ENCODE assay signal across 28 cellular contexts in genomic region chr7:47830015-47830414, GRCh38.
"Had no signal": no experiment of that assay in that cellular context is flagged by ENCODE, and none has a peak within 500 bp of the region (broad histone marks: within the 10 kb centered on the region; RNA-seq: fewer than 3 reads in every experiment).

No MANE protein-coding gene starts in this region.

- H3K9me3 Mint-ChIP-seq: central memory CD8-positive, alpha-beta T cell; dendritic cell treated with granulocyte-macrophage colony-stimulating factor and Interleukin-4, amounts not matched to agents 40 ng/mL and 50 ng/mL, for 4 days; memory B cell; naive B cell; natural killer cell treated with Interleukin-12 subunit alpha and Interleukin-12 subunit beta and Interleukin-15 and Interleukin-18, amount 100 ng/mL, for 72 hours; neural crest cell; stimulated activated naive B cell treated with anti-CD40 and anti-IgM and Interleukin-4, amounts not matched to agents 10 μg/mL and 1 μg/mL and 100 μg/mL, for 72 hours; stimulated activated naive CD8-positive, alpha-beta T cell treated with anti-CD3 and anti-CD28 coated beads, Interleukin-15, Interleukin-2, amounts not matched to agents 100 ng/mL and 50 ng/mL, for 24 hours had no signal

- H2AFZ ChIP-seq: parathyroid adenoma had no signal

- H3K4me1 ChIP-seq: colonic mucosa, esophagus squamous epithelium, parathyroid adenoma had no signal

- H3K9ac ChIP-seq: parathyroid adenoma had no signal

- H3K27me3 ChIP-seq: colonic mucosa, esophagus squamous epithelium, heart right ventricle, neutrophil, suprapubic skin had no signal

- H3K27ac ChIP-seq: colonic mucosa, esophagus squamous epithelium, heart right ventricle, neutrophil, parathyroid adenoma, suprapubic skin had no signal

- H3K36me3 ChIP-seq: colonic mucosa, esophagus squamous epithelium, neutrophil, suprapubic skin had no signal

- ATAC-seq: heart right ventricle; left cardiac atrium; left ventricle myocardium superior; natural killer cell treated with Interleukin-12 subunit alpha and Interleukin-12 subunit beta and Interleukin-15 and Interleukin-18, amount 100 ng/mL, for 72 hours; right cardiac atrium; stimulated activated naive B cell treated with anti-CD40 and anti-IgM and Interleukin-4, amounts not matched to agents 10 μg/mL and 1 μg/mL and 100 μg/mL, for 72 hours had no signal

- DNase-seq: colonic mucosa; effector memory CD4-positive, alpha-beta T cell; erythroblast; esophagus squamous epithelium; foreskin melanocyte; glutamatergic neuron; heart right ventricle; hippocampal formation; left cardiac atrium; left ventricle myocardium superior; naive B cell; small intestine; stimulated activated CD4-positive, alpha-beta T cell treated with anti-CD3 and anti-CD28 coated beads, Interleukin-15, amount 100 ng/mL, for 24 hours; stimulated activated CD4-positive, alpha-beta T cell treated with anti-CD3 and anti-CD28 coated beads, Interleukin-2, amount 100 ng/mL, for 48 hours; stimulated activated naive B cell treated with anti-CD40 and anti-IgM and Interleukin-4, amounts not matched to agents 10 μg/mL and 1 μg/mL and 100 μg/mL, for 72 hours; trophoblast cell had no signal

- H3K4me1 Mint-ChIP-seq: central memory CD8-positive, alpha-beta T cell had no signal

- H3K36me3 Mint-ChIP-seq: memory B cell; naive B cell; natural killer cell treated with Interleukin-12 subunit alpha and Interleukin-12 subunit beta and Interleukin-15 and Interleukin-18, amount 100 ng/mL, for 72 hours; stimulated activated naive B cell treated with anti-CD40 and anti-IgM and Interleukin-4, amounts not matched to agents 10 μg/mL and 1 μg/mL and 100 μg/mL, for 72 hours had no signal

- H3K9me3 ChIP-seq: colonic mucosa, esophagus squamous epithelium, heart right ventricle, neutrophil, suprapubic skin had no signal

- H3K4me3 ChIP-seq: colonic mucosa, esophagus squamous epithelium, heart right ventricle, lung, suprapubic skin had no signal

- H3K79me2 ChIP-seq: parathyroid adenoma had no signal

- H3K4me3 Mint-ChIP-seq: central memory CD8-positive, alpha-beta T cell; dendritic cell treated with granulocyte-macrophage colony-stimulating factor and Interleukin-4, amounts not matched to agents 40 ng/mL and 50 ng/mL, for 4 days; memory B cell; naive B cell; natural killer cell treated with Interleukin-12 subunit alpha and Interleukin-12 subunit beta and Interleukin-15 and Interleukin-18, amount 100 ng/mL, for 72 hours; neural crest cell; stimulated activated naive B cell treated with anti-CD40 and anti-IgM and Interleukin-4, amounts not matched to agents 10 μg/mL and 1 μg/mL and 100 μg/mL, for 72 hours; stimulated activated naive CD8-positive, alpha-beta T cell treated with anti-CD3 and anti-CD28 coated beads, Interleukin-15, Interleukin-2, amounts not matched to agents 100 ng/mL and 50 ng/mL, for 24 hours had no signal

- H3K27me3 Mint-ChIP-seq: stimulated activated naive CD8-positive, alpha-beta T cell treated with anti-CD3 and anti-CD28 coated beads, Interleukin-15, Interleukin-2, amounts not matched to agents 100 ng/mL and 50 ng/mL, for 24 hours had no signal

- H3K27ac Mint-ChIP-seq: dendritic cell treated with granulocyte-macrophage colony-stimulating factor and Interleukin-4, amounts not matched to agents 40 ng/mL and 50 ng/mL, for 4 days; memory B cell; naive B cell; natural killer cell treated with Interleukin-12 subunit alpha and Interleukin-12 subunit beta and Interleukin-15 and Interleukin-18, amount 100 ng/mL, for 72 hours; progenitor cell of endocrine pancreas; stimulated activated naive B cell treated with anti-CD40 and anti-IgM and Interleukin-4, amounts not matched to agents 10 μg/mL and 1 μg/mL and 100 μg/mL, for 72 hours; stimulated activated naive CD8-positive, alpha-beta T cell treated with anti-CD3 and anti-CD28 coated beads, Interleukin-15, Interleukin-2, amounts not matched to agents 100 ng/mL and 50 ng/mL, for 24 hours had no signal
